In the genomic region with DNA sequence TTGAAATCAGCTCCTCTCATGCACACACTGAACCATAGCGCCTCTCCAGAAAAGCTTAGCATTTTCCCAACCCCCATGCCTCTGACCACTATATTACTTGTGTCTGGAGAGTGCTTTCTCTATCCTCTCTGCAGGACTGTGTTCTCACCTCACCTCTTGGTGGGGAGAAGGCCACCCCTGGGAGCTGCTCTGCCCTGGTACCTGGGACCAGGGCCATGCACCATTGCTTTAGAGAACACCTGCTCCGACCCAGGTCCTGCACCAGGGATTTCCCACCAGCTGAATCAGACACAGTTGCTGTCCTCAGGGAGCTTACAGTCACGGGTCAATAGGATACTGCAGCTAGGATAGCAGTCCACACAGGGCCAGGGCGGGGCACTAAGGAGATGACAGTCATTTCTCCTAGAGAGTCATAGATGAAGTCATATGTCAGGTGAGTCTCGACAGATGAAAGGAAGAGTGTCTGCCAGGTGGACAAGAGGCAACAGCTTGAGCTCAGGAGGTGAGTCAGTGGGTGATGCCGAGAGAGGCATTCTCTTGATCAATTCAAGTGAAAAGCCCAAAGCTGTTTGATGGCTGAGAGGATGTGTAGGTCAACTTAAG, we compare ENCODE assay signal across 10 cellular contexts. TPM values are rescaled to one million over a fixed set of nuclear protein-coding genes. Genes with fewer than 3 reads are reported as not detected.
A peak's percentile ranks its signal among the peaks of the same experiment; 100 is the strongest.
DNase-seq lines count a peak whose midpoint lies in the region; ATAC-seq, FAIRE-seq and TF ChIP-seq lines count a peak whose summit lies in the region.
"Had no signal": no experiment of that assay in that cellular context is flagged by ENCODE, and none has a peak within 500 bp of the region (broad histone marks: within the 10 kb centered on the region; RNA-seq: fewer than 3 reads in every experiment).

No MANE protein-coding gene starts in this region.

- H3K9me3 ChIP-seq in aorta (ENCODE audit: control insufficient read depth, low read length) = no peaks in the 10 kb centered on the region

- no peak for DNase-seq in GM12892 (ENCODE audit: insufficient read length)
- DNase-seq in activated T-cell treated with anti-CD3 and anti-CD28 coated beads, Interleukin-2, amount 50 U/mL, for 4 hours = peak; percentile 8
- no peak for DNase-seq in natural killer cell treated with Interleukin-12 subunit alpha and Interleukin-12 subunit beta and Interleukin-15 and Interleukin-18, amount 100 ng/mL, for 72 hours (ENCODE audit: low spot score)
- DNase-seq in D721Med (ENCODE audit: insufficient read length, low spot score) = no peak
- DNase-seq in aorta = no peak
- DNase-seq in AG08396 (ENCODE audit: low spot score) = no peak

- peak overlapping the region; percentile 98 for H3K4me3 Mint-ChIP-seq in activated T-cell treated with anti-CD3 and anti-CD28 coated beads, Interleukin-2, amount 50 U/mL, for 4 hours
- peak overlapping the region; percentile 94 for H3K4me3 Mint-ChIP-seq in natural killer cell treated with Interleukin-12 subunit alpha and Interleukin-12 subunit beta and Interleukin-15 and Interleukin-18, amount 100 ng/mL, for 72 hours

- no peaks in the 10 kb centered on the region for H3K27me3 ChIP-seq in aorta (ENCODE audit: control insufficient read depth in 1 of 2, insufficient read depth in 2 of 2, low read length in 1 of 2)

- peaks cover 5% of the 10 kb centered on the region for H3K9me3 Mint-ChIP-seq in activated T-cell treated with anti-CD3 and anti-CD28 coated beads, Interleukin-2, amount 50 U/mL, for 4 hours
- H3K9me3 Mint-ChIP-seq in natural killer cell treated with Interleukin-12 subunit alpha and Interleukin-12 subunit beta and Interleukin-15 and Interleukin-18, amount 100 ng/mL, for 72 hours = no peaks in the 10 kb centered on the region

- TF ChIP-seq POLR2A in GM12892 (IDR thresholded peaks at IDR 0.05; ENCODE audit: low read depth, low read length) = no peak

- no peaks in the 10 kb centered on the region for H3K4me1 ChIP-seq in aorta (ENCODE audit: control insufficient read depth in 1 of 2, insufficient read depth in 2 of 2, low read length in 2 of 2)

- no peaks in the 10 kb centered on the region for H3K36me3 ChIP-seq in aorta (ENCODE audit: control insufficient read depth in 1 of 2, insufficient read depth in 2 of 2, low read length in 1 of 2)
- H3K36me3 ChIP-seq: tibial artery had no signal

- no peak for TF ChIP-seq CTCF in D721Med (IDR thresholded peaks at IDR 0.05; ENCODE audit: insufficient read depth, missing control alignments)

- H3K4me3 ChIP-seq in aorta (ENCODE audit: low read length in 2 of 2) = no peak overlapping the region

- peak overlapping the region in 1 of 2 donors; percentile 76 for H3K27ac Mint-ChIP-seq in natural killer cell treated with Interleukin-12 subunit alpha and Interleukin-12 subunit beta and Interleukin-15 and Interleukin-18, amount 100 ng/mL, for 72 hours

- H3K36me3 Mint-ChIP-seq in activated T-cell treated with anti-CD3 and anti-CD28 coated beads, Interleukin-2, amount 50 U/mL, for 4 hours (ENCODE audit: insufficient read depth) = peaks cover 2% of the 10 kb centered on the region
- H3K36me3 Mint-ChIP-seq in natural killer cell treated with Interleukin-12 subunit alpha and Interleukin-12 subunit beta and Interleukin-15 and Interleukin-18, amount 100 ng/mL, for 72 hours = peaks cover 12% of the 10 kb centered on the region

- FAIRE-seq in GM12892 (lab: Jason Lieb, UNC) = peak; percentile 58
- FAIRE-seq in D721Med (lab: Jason Lieb, UNC) = no peak
- FAIRE-seq: colon had no signal

- intact Hi-C loops in aorta (cut with DNase I) = loop anchor here (2.0 to 5.0 kb wide), 2 partner anchors 61 to 63 kb away; no protein-coding TSS in a partner anchor

- H3K4me1 Mint-ChIP-seq in activated T-cell treated with anti-CD3 and anti-CD28 coated beads, Interleukin-2, amount 50 U/mL, for 4 hours (ENCODE audit: low read depth) = peaks cover 27% of the 10 kb centered on the region
- peaks cover 16 to 18% of the 10 kb centered on the region in 2 donors for H3K4me1 Mint-ChIP-seq in natural killer cell treated with Interleukin-12 subunit alpha and Interleukin-12 subunit beta and Interleukin-15 and Interleukin-18, amount 100 ng/mL, for 72 hours (ENCODE audit: low read depth in 2 of 2)

- ATAC-seq in HG02970 (IDR thresholded peaks at IDR 0.05; ENCODE audit: low FRiP score, unreplicated experiment) (peak; percentile 9), GM21515 (IDR thresholded peaks at IDR 0.05; ENCODE audit: unreplicated experiment) (no peak), aorta (ENCODE audit: low FRiP score) (no peak)
- peak; percentile 9 to 12 for ATAC-seq in activated T-cell treated with anti-CD3 and anti-CD28 coated beads, Interleukin-2, amount 50 U/mL, for 4 hours
- no peak for ATAC-seq in natural killer cell treated with Interleukin-12 subunit alpha and Interleukin-12 subunit beta and Interleukin-15 and Interleukin-18, amount 100 ng/mL, for 72 hours

- 73 to 74% methylated on average over 6 of the region's 6 CpGs for WGBS in aorta, 2 donors

- H3K27me3 Mint-ChIP-seq in activated T-cell treated with anti-CD3 and anti-CD28 coated beads, Interleukin-2, amount 50 U/mL, for 4 hours (ENCODE audit: low read depth) = peaks cover 8% of the 10 kb centered on the region
- H3K27me3 Mint-ChIP-seq in natural killer cell treated with Interleukin-12 subunit alpha and Interleukin-12 subunit beta and Interleukin-15 and Interleukin-18, amount 100 ng/mL, for 72 hours = peaks cover 0 to 2% of the 10 kb centered on the region in 2 donors

- no peak overlapping the region for H3K27ac ChIP-seq in aorta (ENCODE audit: low read depth in 1 of 2, low read length in 2 of 2)

RNA-seq across cellular contexts. Expression of a gene that starts 0.6 kb away (rescaled TPM):
- 2.4 TPM for polyA plus RNA-seq in GM12892 (2012; ENCODE audit: missing spikeins)
- 10 to 100 TPM; 18.5 to 23.2 (median 18.6) TPM for total RNA-seq in activated T-cell treated with anti-CD3 and anti-CD28 coated beads, Interleukin-2, amount 50 U/mL, for 4 hours
- total RNA-seq in natural killer cell treated with Interleukin-12 subunit alpha and Interleukin-12 subunit beta and Interleukin-15 and Interleukin-18, amount 100 ng/mL, for 72 hours = 10 to 100 TPM; 26.7 to 31.0 TPM
- 10 to 100 TPM; 13.6 to 16.6 TPM for total RNA-seq in aorta
- polyA plus RNA-seq in aorta = 1 to 10 TPM; 1.5 to 3.6 TPM

Comparison
In these comparisons a context has a peak if more than half of its experiments do, and no peak if none do; other contexts are left out.
1. ATAC-seq: peak in HG02970 (single experiment) and activated T-cell treated with anti-CD3 and anti-CD28 coated beads, Interleukin-2, amount 50 U/mL, for 4 hours (2 of 2); none in natural killer cell treated with Interleukin-12 subunit alpha and Interleukin-12 subunit beta and Interleukin-15 and Interleukin-18, amount 100 ng/mL, for 72 hours (0 of 2), GM21515 (single experiment) and aorta (single experiment).